18 cellular contexts compared by ENCODE assay signal in the genomic region with DNA sequence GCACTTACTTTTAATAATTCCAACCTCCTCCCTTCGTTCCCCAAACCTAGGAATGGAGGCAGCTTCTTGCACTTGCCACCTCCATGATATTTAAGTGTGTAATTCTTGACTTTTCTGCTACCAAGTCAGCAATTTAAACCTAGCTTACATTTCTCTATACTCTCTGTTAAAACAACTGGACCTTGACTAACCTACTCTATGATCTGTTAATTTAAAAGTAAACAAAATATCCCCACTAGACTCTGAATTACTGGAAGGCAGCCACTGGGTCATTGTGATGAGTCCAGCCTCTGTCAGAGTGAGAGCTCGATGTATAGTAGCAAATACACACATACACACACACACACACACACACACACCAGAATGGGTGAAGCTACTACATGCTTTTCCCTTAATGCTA. TPM values are rescaled to one million over a fixed set of nuclear protein-coding genes. Genes with fewer than 3 reads are reported as not detected.
A peak's percentile ranks its signal among the peaks of the same experiment; 100 is the strongest.
DNase-seq lines count a peak whose midpoint lies in the region; ATAC-seq, FAIRE-seq and TF ChIP-seq lines count a peak whose summit lies in the region.
"Had no signal": no experiment of that assay in that cellular context is flagged by ENCODE, and none has a peak within 500 bp of the region (broad histone marks: within the 10 kb centered on the region; RNA-seq: fewer than 3 reads in every experiment).

No MANE protein-coding gene starts in this region.

- WGBS in tibial nerve, 2 donors, result 55 to 56% methylated on average over 2 of the region's 2 CpGs

- no peak overlapping the region for H3K27ac Mint-ChIP-seq in endothelial cell (ENCODE audit: unreplicated experiment)
- H3K27ac Mint-ChIP-seq: B cell, T-cell had no signal

- DNase-seq in Caki2 (ENCODE audit: low read depth), result peak; percentile 29
- peak; percentile 35 for DNase-seq in MG63
- no peak for DNase-seq in epithelial cell of prostate (ENCODE audit: low read depth, low spot score)
- no peak for DNase-seq in left lobe of liver (ENCODE audit: low spot score)
- no peak for DNase-seq in endothelial cell (ENCODE audit: low spot score)
- DNase-seq in tibial nerve (ENCODE audit: low spot score in 2 of 2), result no peak
- no peak for DNase-seq in urothelium cell line (ENCODE audit: low spot score)
- DNase-seq: Kasumi-1; NCI-H1694; NCI-H748 treated with DMSO at 0.1 percent for 48 hours; stimulated activated CD4-positive, alpha-beta T cell treated with anti-CD3 and anti-CD28 coated beads, Interleukin-15, amount 100 ng/mL, for 24 hours; T-cell had no signal

- H3K36me3 ChIP-seq in MG63, result no peaks in the 10 kb centered on the region
- H3K36me3 ChIP-seq in tibial nerve, result no peaks in the 10 kb centered on the region
- H3K36me3 ChIP-seq: stomach had no signal

- H3K27me3 ChIP-seq in MG63, result no peaks in the 10 kb centered on the region
- H3K27me3 ChIP-seq in tibial nerve, result no peaks in the 10 kb centered on the region
- H3K27me3 ChIP-seq: stomach had no signal

- in situ Hi-C loops in Caki2 (cut with HindIII; ENCODE audit: low pct_unique_long_range_greater_than_20kb, low sequenced_read_pairs), result no loop called here

- H3K9me3 ChIP-seq in MG63 (no peaks in the 10 kb centered on the region), tibial nerve (no peaks in the 10 kb centered on the region)
- H3K9me3 ChIP-seq: stomach had no signal

- no peaks in the 10 kb centered on the region for H3K9me3 Mint-ChIP-seq in endothelial cell (ENCODE audit: unreplicated experiment)

- TF ChIP-seq EP300 in tibial nerve (IDR thresholded peaks at IDR 0.05), result no peak

- no peak for FAIRE-seq in urothelium cell line (lab: Jason Lieb, UNC)
- FAIRE-seq: colon had no signal

- H3K36me3 Mint-ChIP-seq in endothelial cell (ENCODE audit: low read depth, unreplicated experiment), result no peaks in the 10 kb centered on the region
- H3K36me3 Mint-ChIP-seq: T-cell had no signal

- H3K27ac ChIP-seq in epithelial cell of prostate, result peak overlapping the region; percentile 52
- H3K27ac ChIP-seq in tibial nerve, result peak overlapping the region in 1 of 4 donors; percentile 9
- H3K27ac ChIP-seq: stomach had no signal

- TF ChIP-seq CTCF in endothelial cell (IDR thresholded peaks at IDR 0.05; ENCODE audit: unreplicated experiment) (no peak), tibial nerve (IDR thresholded peaks at IDR 0.05) (no peak)

- peaks cover 2% of the 10 kb centered on the region for H3K27me3 Mint-ChIP-seq in endothelial cell (ENCODE audit: unreplicated experiment)

- no peak for TF ChIP-seq POLR2A in tibial nerve (IDR thresholded peaks at IDR 0.05)
- TF ChIP-seq POLR2A in GM18505 (IDR thresholded peaks at IDR 0.05; ENCODE audit: borderline replicate concordance, extremely low read depth, insufficient read depth, insufficient read length), result no peak

- ATAC-seq in left lobe of liver (peak; percentile 15), GM18505 (IDR thresholded peaks at IDR 0.05; ENCODE audit: unreplicated experiment) (no peak)
- ATAC-seq: T-cell had no signal

- peaks cover 0 to 10% (median 0%) of the 10 kb centered on the region in 4 donors for H3K4me1 ChIP-seq in tibial nerve
- H3K4me1 ChIP-seq: stomach had no signal

- H3K4me3 ChIP-seq in MG63 (no peak overlapping the region), tibial nerve (no peak overlapping the region)
- H3K4me3 ChIP-seq: stomach had no signal

- no peak overlapping the region for H3K4me3 Mint-ChIP-seq in endothelial cell (ENCODE audit: unreplicated experiment)
- H3K4me3 Mint-ChIP-seq: B cell, T-cell had no signal

- peaks cover 2% of the 10 kb centered on the region for H3K4me1 Mint-ChIP-seq in endothelial cell (ENCODE audit: unreplicated experiment)
- H3K4me1 Mint-ChIP-seq: B cell, T-cell had no signal

RNA-seq across cellular contexts. Expression of a gene that starts 40.0 kb away (rescaled TPM):
- total RNA-seq in Caki2 (2014; rRNA removed; shearing (Covaris generic); ENCODE audit: low replicate concordance), result 275 and 305 TPM in 2 replicates
- 165 and 174 TPM in 2 replicates for total RNA-seq in MG63 (2014; rRNA removed; shearing (Covaris generic); ENCODE audit: low replicate concordance)
- 828 TPM for total RNA-seq in left lobe of liver
- total RNA-seq in endothelial cell (ENCODE audit: unreplicated experiment), result 181 TPM
- total RNA-seq in tibial nerve, result 100 to 1,000 TPM; 148 to 231 (median 219) TPM

RNA-seq across cellular contexts. Expression of a gene that starts 53.5 kb away (rescaled TPM):
- 2.2 TPM in 1 of 2 replicates, not detected in the other for total RNA-seq in Caki2 (2014; rRNA removed; shearing (Covaris generic); ENCODE audit: low replicate concordance)
- not detected in 2 replicates for total RNA-seq in MG63 (2014; rRNA removed; shearing (Covaris generic); ENCODE audit: low replicate concordance)
- total RNA-seq in left lobe of liver, result not detected
- total RNA-seq in endothelial cell (ENCODE audit: unreplicated experiment), result not detected
- total RNA-seq in tibial nerve, result under 1 TPM in 1 of 4 donors, not detected in 3; 0.84 TPM
- total RNA-seq: activated CD8-positive, alpha-beta memory T cell treated with anti-CD3 and anti-CD28 coated beads for 36 hours; B cell; RPMI7951; T-cell had no signal

Comparison
In these comparisons a context has a peak if more than half of its experiments do, and no peak if none do; other contexts are left out.
1. DNase-seq: peak in Caki2 (single experiment) and MG63 (single experiment); none in epithelial cell of prostate (single experiment), left lobe of liver (single experiment), endothelial cell (single experiment), tibial nerve (0 of 2) and urothelium cell line (single experiment).